ENCODE assay signal across 8 cellular contexts in the genomic region with DNA sequence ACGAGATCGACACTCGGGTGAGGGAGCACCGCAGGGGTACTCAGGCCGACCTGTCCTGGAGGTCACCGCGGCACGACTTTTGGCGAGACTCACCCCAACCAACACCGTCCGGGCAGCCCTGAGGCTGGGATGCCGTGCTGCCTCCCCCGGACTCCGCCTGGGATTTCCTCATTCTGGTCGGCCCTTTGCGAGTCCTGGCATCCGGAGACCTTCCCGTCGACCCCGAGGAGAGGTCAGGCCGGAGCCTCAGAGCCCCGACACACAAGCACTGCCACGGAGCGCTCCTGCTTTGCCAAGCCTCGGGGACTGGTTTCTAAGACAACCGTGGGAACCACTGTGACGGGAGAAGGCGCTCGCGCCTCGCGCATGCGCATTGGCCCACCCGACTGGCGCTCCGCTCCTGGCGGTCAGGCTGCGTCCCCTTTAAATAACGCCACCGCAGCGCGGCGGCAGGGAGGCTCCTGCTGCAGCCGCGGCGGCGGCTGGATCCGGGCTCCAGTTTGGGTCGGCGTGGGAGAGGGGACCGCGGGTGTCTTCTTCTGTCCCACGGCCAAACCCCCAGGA.
DNase-seq lines count a peak whose midpoint lies in the region; ATAC-seq and TF ChIP-seq lines count a peak whose summit lies in the region.
"Not testable (repeated sequence)": the region's sequence is repeated elsewhere in the genome, so short reads cannot be mapped to it uniquely, and the experiment has no call there.

No MANE protein-coding gene starts in this region.

- H3K27ac ChIP-seq in BLaER1; Peyer's patch; endodermal cell (ENCODE audit: low read depth, low read length); mesenchymal stem cell (ENCODE audit: low read length, poor library complexity, severe bottlenecking): not testable (repeated sequence)

- H3K4me3 ChIP-seq in BLaER1: peak overlapping the region; percentile 65
- H3K4me3 ChIP-seq in Peyer's patch: peak overlapping the region; percentile 27 to 48 (median 42)
- peak overlapping the region; percentile 75 for H3K4me3 ChIP-seq in endodermal cell (ENCODE audit: low read length)
- H3K4me3 ChIP-seq in mesenchymal stem cell (ENCODE audit: insufficient read depth in 1 of 2, low read depth in 1 of 2, low read length in 2 of 2): peak overlapping the region; percentile 41 to 64

- peak; percentile 61 for ATAC-seq in GM19467 (IDR thresholded peaks at IDR 0.05; ENCODE audit: unreplicated experiment)

- peaks cover 74% of the 10 kb centered on the region for H3K4me1 ChIP-seq in BLaER1
- H3K4me1 ChIP-seq in Peyer's patch: peaks cover 0 to 52% (median 6%) of the 10 kb centered on the region in 4 donors
- H3K4me1 ChIP-seq in endodermal cell (ENCODE audit: control insufficient read depth, insufficient read depth, low read length): not testable (repeated sequence)
- H3K4me1 ChIP-seq in mesenchymal stem cell (ENCODE audit: control insufficient read depth, insufficient read depth, low read depth, low read length): peaks cover 34% of the 10 kb centered on the region

- H2BK15ac ChIP-seq in mesenchymal stem cell (ENCODE audit: low read depth, poor library complexity, severe bottlenecking): not testable (repeated sequence)

- not testable (repeated sequence) for H3K27ac Mint-ChIP-seq in endodermal cell

- not testable (repeated sequence) for H2AK5ac ChIP-seq in mesenchymal stem cell (ENCODE audit: low read length, severe bottlenecking)

- peak; percentile 85 for DNase-seq in LoVo (ENCODE audit: low spot score)
- peak; percentile 52 to 92 (median 88) for DNase-seq in Peyer's patch
- DNase-seq in activated T-cell treated with anti-CD3 and anti-CD28 coated beads for 4 hours: peak; percentile 71
- peak; percentile 97 for DNase-seq in endodermal cell
- DNase-seq in mesenchymal stem cell: peak; percentile 82
- peak; percentile 77 to 84 for DNase-seq in stimulated activated CD4-positive, alpha-beta T cell treated with anti-CD3 and anti-CD28 coated beads, Interleukin-4, amount 100 ng/mL, for 4 hours

- H4K8ac ChIP-seq in mesenchymal stem cell (ENCODE audit: low read length): not testable (repeated sequence)

- WGBS in endodermal cell (ENCODE audit: insufficient coverage in 1 of 2, insufficient read length in 1 of 2), 2 experiments: 2 to 4% methylated on average over 19 to 53 of the region's 53 CpGs
- WGBS in mesenchymal stem cell: 10% methylated on average over 53 of the region's 53 CpGs

- not testable (repeated sequence) for H2BK5ac ChIP-seq in mesenchymal stem cell (ENCODE audit: low read depth, low read length, poor library complexity, severe bottlenecking)

- TF ChIP-seq CTCF in Peyer's patch (IDR thresholded peaks at IDR 0.05) (peak in 1 of 6 experiments; percentile 25), endodermal cell (conservative IDR thresholded peaks at IDR 0.05) (peak; percentile 35)

- peaks cover 46% of the 10 kb centered on the region for H4K20me1 ChIP-seq in BLaER1

- H2BK120ac ChIP-seq in mesenchymal stem cell (ENCODE audit: low read depth, low read length): not testable (repeated sequence)

- H3K79me1 ChIP-seq in mesenchymal stem cell (replicated peaks; ENCODE audit: low read length, poor library complexity, severe bottlenecking): not testable (repeated sequence)

- H3K9ac ChIP-seq in BLaER1; endodermal cell (ENCODE audit: extremely low read depth, low read length, poor library complexity, severe bottlenecking); mesenchymal stem cell (ENCODE audit: low read length): not testable (repeated sequence)

- peaks cover 99% of the 10 kb centered on the region for H3K27me3 ChIP-seq in BLaER1
- H3K27me3 ChIP-seq in Peyer's patch: not testable (repeated sequence)
- peaks cover 80% of the 10 kb centered on the region for H3K27me3 ChIP-seq in endodermal cell (ENCODE audit: control insufficient read depth, insufficient read depth, low read length, poor library complexity, severe bottlenecking)
- peaks cover 56 to 83% of the 10 kb centered on the region in 2 experiments for H3K27me3 ChIP-seq in mesenchymal stem cell (ENCODE audit: control insufficient read depth in 1 of 2, insufficient read depth in 1 of 2, low read length in 2 of 2)

- not testable (repeated sequence) for H3K4me1 Mint-ChIP-seq in endodermal cell

- TF ChIP-seq POLR2A in Peyer's patch (IDR thresholded peaks at IDR 0.05): not testable (repeated sequence)

- not testable (repeated sequence) for H3K36me3 Mint-ChIP-seq in endodermal cell (ENCODE audit: low read depth)

- H4K91ac ChIP-seq in mesenchymal stem cell (ENCODE audit: low read length): not testable (repeated sequence)

- peak overlapping the region; percentile 95 for H3K4me2 ChIP-seq in BLaER1
- H3K4me2 ChIP-seq in mesenchymal stem cell (ENCODE audit: low read length, poor library complexity, severe bottlenecking): peak overlapping the region; percentile 86

- H3K27me3 Mint-ChIP-seq in endodermal cell (ENCODE audit: insufficient read depth): peaks cover 99% of the 10 kb centered on the region

- H3K4ac ChIP-seq in mesenchymal stem cell (ENCODE audit: low read depth in 1 of 2, low read length in 2 of 2): not testable (repeated sequence)

- H3K14ac ChIP-seq in mesenchymal stem cell (ENCODE audit: low read length in 2 of 2): not testable (repeated sequence)

- not testable (repeated sequence) for H3K36me3 ChIP-seq in BLaER1; Peyer's patch; endodermal cell (ENCODE audit: control insufficient read depth, insufficient read depth, low read length); mesenchymal stem cell (ENCODE audit: control insufficient read depth in 1 of 2, insufficient read depth in 2 of 2, low read depth in 1 of 2, low read length in 2 of 2)

- not testable (repeated sequence) for H2BK12ac ChIP-seq in mesenchymal stem cell (ENCODE audit: low read length in 2 of 2)

- H2AFZ ChIP-seq in mesenchymal stem cell (ENCODE audit: low read depth, low read length): not testable (repeated sequence)

- H3K9me3 ChIP-seq in BLaER1; Peyer's patch; endodermal cell (ENCODE audit: control insufficient read depth, low read length); mesenchymal stem cell (ENCODE audit: control insufficient read depth, low read length): not testable (repeated sequence)

- H3K23ac ChIP-seq in mesenchymal stem cell (ENCODE audit: low read length in 2 of 2): not testable (repeated sequence)

- not testable (repeated sequence) for H3K9me3 Mint-ChIP-seq in endodermal cell

- not testable (repeated sequence) for H3K18ac ChIP-seq in mesenchymal stem cell (ENCODE audit: low read depth in 1 of 2, low read length in 2 of 2)

- H3K4me3 Mint-ChIP-seq in endodermal cell: peak overlapping the region; percentile 57
